1 cellular context compared by ENCODE assay signal in the genomic region with DNA sequence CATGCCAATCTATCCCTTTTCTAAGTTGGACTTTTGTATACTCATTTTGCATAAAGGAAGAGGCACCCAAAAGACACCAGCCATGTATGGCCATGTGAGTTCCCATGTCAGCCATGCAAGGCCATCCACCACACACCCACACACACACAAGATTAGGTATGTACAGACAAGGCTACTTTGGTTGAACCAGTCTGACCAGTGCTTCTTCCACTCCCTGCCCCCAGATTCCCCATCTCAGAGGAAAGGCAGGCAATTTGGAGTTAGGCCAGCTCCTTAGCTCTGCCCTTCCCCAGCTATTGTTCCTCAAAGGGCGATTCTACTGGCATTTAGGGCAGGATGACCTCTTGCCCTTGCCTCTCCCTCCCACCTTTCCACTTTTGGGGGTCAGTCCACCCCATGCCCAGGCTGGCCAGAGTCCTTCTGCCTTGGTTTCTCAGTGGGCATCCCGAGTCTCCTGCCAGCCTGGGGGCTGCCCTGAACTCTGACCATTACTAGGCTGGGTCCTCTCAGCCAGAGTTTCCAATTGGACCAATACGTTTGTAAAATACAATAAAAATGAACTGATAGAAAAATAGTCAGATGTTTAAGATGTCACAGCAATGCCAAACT.
TF ChIP-seq lines count a peak whose summit lies in the region.

No MANE protein-coding gene starts in this region.

TF ChIP-seq in IMR-90, 13 proteins besides CTCF, POLR2A, EP300 and RAD21:
- TF ChIP-seq BHLHE40 (IDR thresholded peaks at IDR 0.05; ENCODE audit: low read depth, low read length) (no peak), MXI1 (IDR thresholded peaks at IDR 0.05; ENCODE audit: borderline replicate concordance, low read depth, low read length) (no peak), SMC3 (IDR thresholded peaks at IDR 0.05; ENCODE audit: low read depth, low read length) (no peak), CEBPB (IDR thresholded peaks at IDR 0.05; ENCODE audit: low read depth, low read length) (no peak), FOS (IDR thresholded peaks at IDR 0.05; ENCODE audit: low read depth, low read length) (no peak), RFX5 (IDR thresholded peaks at IDR 0.05; ENCODE audit: low read depth, low read length) (no peak), RCOR1 (IDR thresholded peaks at IDR 0.05; ENCODE audit: insufficient replicate concordance, low read length) (no peak), MAZ (IDR thresholded peaks at IDR 0.05; ENCODE audit: borderline replicate concordance, low read depth, low read length) (no peak), MAFK (IDR thresholded peaks at IDR 0.05; ENCODE audit: low read depth, low read length) (no peak), NFE2L2 (IDR thresholded peaks at IDR 0.05; ENCODE audit: low read depth, low read length) (no peak), CHD1 (IDR thresholded peaks at IDR 0.05; ENCODE audit: low read depth, low read length) (no peak)
- TF ChIP-seq, protein P1, sequence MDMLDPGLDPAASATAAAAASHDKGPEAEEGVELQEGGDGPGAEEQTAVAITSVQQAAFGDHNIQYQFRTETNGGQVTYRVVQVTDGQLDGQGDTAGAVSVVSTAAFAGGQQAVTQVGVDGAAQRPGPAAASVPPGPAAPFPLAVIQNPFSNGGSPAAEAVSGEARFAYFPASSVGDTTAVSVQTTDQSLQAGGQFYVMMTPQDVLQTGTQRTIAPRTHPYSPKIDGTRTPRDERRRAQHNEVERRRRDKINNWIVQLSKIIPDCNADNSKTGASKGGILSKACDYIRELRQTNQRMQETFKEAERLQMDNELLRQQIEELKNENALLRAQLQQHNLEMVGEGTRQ (IDR thresholded peaks at IDR 0.05; ENCODE audit: low read depth, low read length) = no peak
- TF ChIP-seq, protein P2, sequence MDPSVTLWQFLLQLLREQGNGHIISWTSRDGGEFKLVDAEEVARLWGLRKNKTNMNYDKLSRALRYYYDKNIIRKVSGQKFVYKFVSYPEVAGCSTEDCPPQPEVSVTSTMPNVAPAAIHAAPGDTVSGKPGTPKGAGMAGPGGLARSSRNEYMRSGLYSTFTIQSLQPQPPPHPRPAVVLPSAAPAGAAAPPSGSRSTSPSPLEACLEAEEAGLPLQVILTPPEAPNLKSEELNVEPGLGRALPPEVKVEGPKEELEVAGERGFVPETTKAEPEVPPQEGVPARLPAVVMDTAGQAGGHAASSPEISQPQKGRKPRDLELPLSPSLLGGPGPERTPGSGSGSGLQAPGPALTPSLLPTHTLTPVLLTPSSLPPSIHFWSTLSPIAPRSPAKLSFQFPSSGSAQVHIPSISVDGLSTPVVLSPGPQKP (IDR thresholded peaks at IDR 0.05; ENCODE audit: borderline replicate concordance, low read depth, low read length) = no peak
